In the genomic region with DNA sequence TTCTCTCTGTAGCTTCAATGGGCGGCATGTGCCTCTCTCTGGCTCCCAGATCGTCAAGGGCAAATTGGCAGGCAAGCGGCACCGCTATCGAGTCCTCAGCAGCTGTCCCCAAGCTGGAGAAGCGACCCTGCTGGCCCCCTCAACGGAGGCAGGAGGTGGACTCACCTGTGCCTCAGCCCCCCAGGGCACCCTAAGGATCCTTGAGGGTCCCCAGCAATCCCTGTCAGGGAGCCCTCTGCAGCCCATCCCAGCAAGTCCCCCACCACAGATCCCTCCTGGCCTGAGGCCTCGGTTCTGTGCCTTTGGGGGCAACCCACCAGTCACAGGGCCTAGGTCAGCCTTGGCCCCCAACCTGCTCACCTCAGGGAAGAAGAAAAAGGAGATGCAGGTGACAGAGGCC, we compare ENCODE assay signal across 14 cellular contexts. TPM values are rescaled to one million over a fixed set of nuclear protein-coding genes. Genes with fewer than 3 reads are reported as not detected.
DNase-seq lines count a peak whose midpoint lies in the region; ATAC-seq, FAIRE-seq and TF ChIP-seq lines count a peak whose summit lies in the region.
"Had no signal": no experiment of that assay in that cellular context is flagged by ENCODE, and none has a peak within 500 bp of the region (broad histone marks: within the 10 kb centered on the region; RNA-seq: fewer than 3 reads in every experiment).

No MANE protein-coding gene starts in this region.

- no peak for FAIRE-seq in HepG2 (lab: Jason Lieb, UNC)

- no peak overlapping the region for H3K9ac ChIP-seq in HepG2 (ENCODE audit: insufficient read depth, low read depth, low read length)

- H3K4me1 ChIP-seq in HepG2 (ENCODE audit: insufficient read depth, low read length) (peaks cover 23% of the 10 kb centered on the region), right lobe of liver (peaks cover 0 to 13% (median 6%) of the 10 kb centered on the region in 4 donors), RWPE2 (ENCODE audit: insufficient read depth, poor library complexity, severe bottlenecking) (peaks cover 5% of the 10 kb centered on the region)

- H3K4me3 ChIP-seq in HepG2 (replicated peaks in 1 of 3; ENCODE audit: insufficient read depth in 1 of 3, low read depth in 2 of 3, low read length in 3 of 3) (no peak overlapping the region), right lobe of liver (no peak overlapping the region), RWPE2 (ENCODE audit: severe bottlenecking) (no peak overlapping the region)
- H3K4me3 ChIP-seq: prostate gland, uterus had no signal

- BruUV-seq in HepG2 (replicated peaks; lab: Mats Ljungman, UMichigan) = no TSS peak

- 96% methylated on average over 6 of the region's 8 CpGs for WGBS in HepG2 (ENCODE audit: low lambda C conversion rate)
- whole genome bisulfite sequencing in right lobe of liver (ENCODE audit: insufficient coverage, low coverage, low lambda C conversion rate, missing lambda C conversion rate) = 80% methylated on average over 2 of the region's 8 CpGs

- POLR2A ChIA-PET in HepG2 (lab: Yijun Ruan, JAX) = no interaction called here

- ATAC-seq in HepG2 = no peak
- ATAC-seq in right lobe of liver = no peak
- ATAC-seq in RWPE2 (ENCODE audit: low read depth) = no peak
- no peak for ATAC-seq in GM21381 (IDR thresholded peaks at IDR 0.05; ENCODE audit: unreplicated experiment)
- ATAC-seq in GM18909 (IDR thresholded peaks at IDR 0.05; ENCODE audit: poor library complexity, unreplicated experiment) = no peak

- H3K27ac ChIP-seq in HepG2 (ENCODE audit: extremely low read length, insufficient read depth, low read length) (no peak overlapping the region), right lobe of liver (no peak overlapping the region), RWPE2 (ENCODE audit: poor library complexity, severe bottlenecking) (peak overlapping the region; percentile 98), epithelial cell of prostate (peak overlapping the region; percentile 100)
- H3K27ac ChIP-seq: prostate gland, uterus had no signal

- peaks cover 5 to 7% of the 10 kb centered on the region in 2 experiments; a peak in 3 of 5 replicates for H3K36me3 ChIP-seq in HepG2 (replicated peaks in 1 of 2; ENCODE audit: control insufficient read depth in 1 of 2, insufficient read depth in 2 of 2, low read length in 2 of 2)
- H3K36me3 ChIP-seq in right lobe of liver = peaks cover 0 to 5% (median 0%) of the 10 kb centered on the region in 4 donors
- H3K36me3 ChIP-seq in RWPE2 (ENCODE audit: low read depth) = peaks cover 25% of the 10 kb centered on the region
- H3K36me3 ChIP-seq: prostate gland, uterus had no signal

- TF ChIP-seq EP300 in HepG2 (IDR thresholded peaks at IDR 0.05; ENCODE audit: low read depth in 2 of 2, low read length in 2 of 2) (no peak), HepG2 (CRISPR knock-in tag; IDR thresholded peaks at IDR 0.05; ENCODE audit: borderline replicate concordance) (no peak)

- no peaks in the 10 kb centered on the region for H4K20me1 ChIP-seq in HepG2 (ENCODE audit: insufficient read depth, low read length)

- no peak for TF ChIP-seq RAD21 in HepG2 (CRISPR knock-in tag; IDR thresholded peaks at IDR 0.05)

- H3K27me3 ChIP-seq in HepG2 (ENCODE audit: control insufficient read depth in 1 of 2, insufficient read depth in 2 of 2, low read length in 2 of 2) = no peaks in the 10 kb centered on the region; a peak in 1 of 5 replicates
- H3K27me3 ChIP-seq in right lobe of liver = no peaks in the 10 kb centered on the region
- no peaks in the 10 kb centered on the region for H3K27me3 ChIP-seq in RWPE2 (ENCODE audit: insufficient read depth, poor library complexity, severe bottlenecking)

- intact Hi-C loops in HepG2 (cut with micrococcal nuclease; ENCODE audit: unreplicated experiment) (no loop called here), right lobe of liver (cut with DNase I) (no loop called here)

- in situ Hi-C loops in HepG2 (cut with HindIII; ENCODE audit: extremely low pct_ligation_motif_present, low pct_unique_long_range_greater_than_20kb) = no loop called here

- no peak overlapping the region for H2AFZ ChIP-seq in HepG2 (ENCODE audit: low read length)

- DNase-seq in HepG2 (ENCODE audit: low spot score) (no peak), right lobe of liver (no peak), RWPE2 (ENCODE audit: low spot score) (no peak), epithelial cell of prostate (ENCODE audit: low read depth, low spot score) (no peak), iPS-NIHi11 (ENCODE audit: low spot score) (no peak)
- DNase-seq in activated CD8-positive, alpha-beta memory T cell treated with anti-CD3 and anti-CD28 coated beads, Interleukin-2, amount 50 U/mL, for 4 hours = no peak
- DNase-seq: AML-193; NCI-H1694; NCI-H526; stimulated activated CD4-positive, alpha-beta T cell treated with anti-CD3 and anti-CD28 coated beads, Interleukin-1b, Interleukin-23, amount 100 ng/mL, for 48 hours; uterus had no signal

- CTCF ChIA-PET in HepG2 (lab: Yijun Ruan, JAX; ENCODE audit: low intra/inter-chr PET ratio, low total read pairs) = no interaction called here

- peaks cover 23% of the 10 kb centered on the region for H3K79me2 ChIP-seq in HepG2 (ENCODE audit: insufficient read depth, low read length)

- TF ChIP-seq CTCF in HepG2 (CRISPR knock-in tag; IDR thresholded peaks at IDR 0.05) (no peak), right lobe of liver (IDR thresholded peaks at IDR 0.05) (no peak), RWPE2 (IDR thresholded peaks at IDR 0.05; ENCODE audit: poor library complexity, severe bottlenecking) (no peak)

- H3K9me3 ChIP-seq in HepG2 (ENCODE audit: low read length) = no peaks in the 10 kb centered on the region
- H3K9me3 ChIP-seq in right lobe of liver = no peaks in the 10 kb centered on the region
- H3K9me3 ChIP-seq in RWPE2 (ENCODE audit: severe bottlenecking) = no peaks in the 10 kb centered on the region
- H3K9me3 ChIP-seq: prostate gland, uterus had no signal

- H3K4me2 ChIP-seq in HepG2 (ENCODE audit: low read depth, low read length) = no peak overlapping the region; the same call in 1 of the 2 replicates

- TF ChIP-seq POLR2A in HepG2 (IDR thresholded peaks at IDR 0.05; ENCODE audit: insufficient read depth in 1 of 2, low read depth in 2 of 2, low read length in 2 of 2) (no peak), right lobe of liver (IDR thresholded peaks at IDR 0.05) (no peak)

RNA-seq across cellular contexts. Expression of a gene that starts 1.7 kb away (rescaled TPM):
- total RNA-seq in HepG2 (2016; rRNA removed; fragmentation: Illumina TruSeq; extraction: Trizol) (20.8 and 23.3 TPM in 2 replicates), right lobe of liver (1 to 10 TPM; 1.3 to 4.5 (median 3.2) TPM)
- total RNA-seq in HepG2 (2016; cell fraction: cytosol; rRNA removed; fragmentation: Illumina TruSeq; extraction: Trizol; ENCODE audit: low read depth) = 2.6 TPM in 2 replicates
- total RNA-seq in HepG2 (2016; cell fraction: insoluble cytoplasmic fraction; rRNA removed; fragmentation: Illumina TruSeq; extraction: Trizol) = 19.8 and 20.1 TPM in 2 replicates
- 7.7 and 8.2 TPM in 2 replicates for total RNA-seq in HepG2 (2016; cell fraction: membrane; rRNA removed; fragmentation: Illumina TruSeq; extraction: Trizol)
- total RNA-seq in HepG2 (2016; cell fraction: nucleus; rRNA removed; fragmentation: Illumina TruSeq; extraction: Trizol) = 9.2 and 11.6 TPM in 2 replicates
- 3.5 and 4.3 TPM in 2 replicates for polyA plus RNA-seq in HepG2 (2011; rRNA removed)
- 2.5 and 3.4 TPM in 2 replicates for polyA plus RNA-seq in HepG2 (2011; cell fraction: cytosol; rRNA removed)
- polyA plus RNA-seq in HepG2 (2011; cell fraction: nucleus; rRNA removed) = 2.3 and 2.6 TPM in 2 replicates
- polyA plus RNA-seq in HepG2 (2012) = 3.3 and 3.7 TPM in 2 replicates
- 1.6 and 1.7 TPM in 2 replicates for polyA plus RNA-seq in HepG2 (2016; cell fraction: cytosol; fragmentation: Illumina TruSeq; extraction: Trizol; ENCODE audit: low read depth)
- 21.9 and 22.7 TPM in 2 replicates for polyA plus RNA-seq in HepG2 (2016; cell fraction: insoluble cytoplasmic fraction; fragmentation: Illumina TruSeq; extraction: Trizol; ENCODE audit: low read depth)
- 5.1 and 5.5 TPM in 2 replicates for polyA plus RNA-seq in HepG2 (2016; cell fraction: membrane; fragmentation: Illumina TruSeq; extraction: Trizol; ENCODE audit: low read depth)
- 16.0 and 16.6 TPM in 2 replicates for polyA plus RNA-seq in HepG2 (2016; cell fraction: nucleus; fragmentation: Illumina TruSeq; extraction: Trizol; ENCODE audit: insufficient read depth, low read depth)
- polyA minus RNA-seq in HepG2 (2011; rRNA and poly(A)+ RNA removed; ENCODE audit: low replicate concordance) = 4.8 and 9.0 TPM in 2 replicates
- polyA minus RNA-seq in HepG2 (2011; cell fraction: cytosol; rRNA and poly(A)+ RNA removed) = 4.7 and 6.7 TPM in 2 replicates
- polyA minus RNA-seq in HepG2 (2011; cell fraction: nucleus; rRNA and poly(A)+ RNA removed) = 1.7 and 1.9 TPM in 2 replicates

RNA-seq across cellular contexts. Expression of a gene that starts 3.3 kb away (rescaled TPM):
- total RNA-seq in HepG2 (2016; rRNA removed; fragmentation: Illumina TruSeq; extraction: Trizol) (1.3 and 1.6 TPM in 2 replicates), right lobe of liver (10 to 100 TPM in 4 of 6 experiments, 1 to 10 TPM in 2; 6.9 to 22.9 (median 14.6) TPM)
- 1.1 TPM in 2 replicates for total RNA-seq in HepG2 (2016; cell fraction: cytosol; rRNA removed; fragmentation: Illumina TruSeq; extraction: Trizol; ENCODE audit: low read depth)
- 1.5 and 1.9 TPM in 2 replicates for total RNA-seq in HepG2 (2016; cell fraction: insoluble cytoplasmic fraction; rRNA removed; fragmentation: Illumina TruSeq; extraction: Trizol)
- 2.2 and 2.4 TPM in 2 replicates for total RNA-seq in HepG2 (2016; cell fraction: membrane; rRNA removed; fragmentation: Illumina TruSeq; extraction: Trizol)
- 3.1 and 3.3 TPM in 2 replicates for total RNA-seq in HepG2 (2016; cell fraction: nucleus; rRNA removed; fragmentation: Illumina TruSeq; extraction: Trizol)
- 6.6 and 8.8 TPM in 2 replicates for polyA plus RNA-seq in HepG2 (2011; rRNA removed)
- 3.8 and 5.5 TPM in 2 replicates for polyA plus RNA-seq in HepG2 (2011; cell fraction: cytosol; rRNA removed)
- polyA plus RNA-seq in HepG2 (2011; cell fraction: nucleus; rRNA removed) = 38.9 and 47.2 TPM in 2 replicates
- polyA plus RNA-seq in HepG2 (2012) = 18.0 and 19.6 TPM in 2 replicates
- 0.78 and 1.1 TPM in 2 replicates for polyA plus RNA-seq in HepG2 (2016; cell fraction: cytosol; fragmentation: Illumina TruSeq; extraction: Trizol; ENCODE audit: low read depth)
- 3.8 and 3.9 TPM in 2 replicates for polyA plus RNA-seq in HepG2 (2016; cell fraction: insoluble cytoplasmic fraction; fragmentation: Illumina TruSeq; extraction: Trizol; ENCODE audit: low read depth)
- 1.6 and 1.9 TPM in 2 replicates for polyA plus RNA-seq in HepG2 (2016; cell fraction: membrane; fragmentation: Illumina TruSeq; extraction: Trizol; ENCODE audit: low read depth)
- 8.3 and 10.5 TPM in 2 replicates for polyA plus RNA-seq in HepG2 (2016; cell fraction: nucleus; fragmentation: Illumina TruSeq; extraction: Trizol; ENCODE audit: insufficient read depth, low read depth)
- polyA minus RNA-seq in HepG2 (2011; rRNA and poly(A)+ RNA removed; ENCODE audit: low replicate concordance) = 6.9 and 17.3 TPM in 2 replicates
- polyA minus RNA-seq in HepG2 (2011; cell fraction: cytosol; rRNA and poly(A)+ RNA removed) = 13.4 and 14.9 TPM in 2 replicates
- 8.0 and 9.2 TPM in 2 replicates for polyA minus RNA-seq in HepG2 (2011; cell fraction: nucleus; rRNA and poly(A)+ RNA removed)

RNA-seq across cellular contexts. Expression of a gene that starts 15.6 kb away (rescaled TPM):
- total RNA-seq in HepG2 (2016; rRNA removed; fragmentation: Illumina TruSeq; extraction: Trizol) = 39.3 and 40.0 TPM in 2 replicates
- total RNA-seq in HepG2 (2016; cell fraction: cytosol; rRNA removed; fragmentation: Illumina TruSeq; extraction: Trizol; ENCODE audit: low read depth) = 45.6 and 63.1 TPM in 2 replicates
- 33.8 and 46.8 TPM in 2 replicates for total RNA-seq in HepG2 (2016; cell fraction: insoluble cytoplasmic fraction; rRNA removed; fragmentation: Illumina TruSeq; extraction: Trizol)
- 47.2 and 50.6 TPM in 2 replicates for total RNA-seq in HepG2 (2016; cell fraction: membrane; rRNA removed; fragmentation: Illumina TruSeq; extraction: Trizol)
- 15.5 and 16.4 TPM in 2 replicates for total RNA-seq in HepG2 (2016; cell fraction: nucleus; rRNA removed; fragmentation: Illumina TruSeq; extraction: Trizol)
- 66.4 and 76.6 TPM in 2 replicates for polyA plus RNA-seq in HepG2 (2011; rRNA removed)
- polyA plus RNA-seq in HepG2 (2011; cell fraction: cytosol; rRNA removed) = 48.2 and 78.5 TPM in 2 replicates
- polyA plus RNA-seq in HepG2 (2011; cell fraction: nucleus; rRNA removed) = 84.4 and 86.6 TPM in 2 replicates
- 38.8 and 40.5 TPM in 2 replicates for polyA plus RNA-seq in HepG2 (2012)
- 57.8 and 73.2 TPM in 2 replicates for polyA plus RNA-seq in HepG2 (2016; cell fraction: cytosol; fragmentation: Illumina TruSeq; extraction: Trizol; ENCODE audit: low read depth)
- polyA plus RNA-seq in HepG2 (2016; cell fraction: insoluble cytoplasmic fraction; fragmentation: Illumina TruSeq; extraction: Trizol; ENCODE audit: low read depth) = 53.9 and 54.0 TPM in 2 replicates
- polyA plus RNA-seq in HepG2 (2016; cell fraction: membrane; fragmentation: Illumina TruSeq; extraction: Trizol; ENCODE audit: low read depth) = 53.9 and 61.0 TPM in 2 replicates
- polyA plus RNA-seq in HepG2 (2016; cell fraction: nucleus; fragmentation: Illumina TruSeq; extraction: Trizol; ENCODE audit: insufficient read depth, low read depth) = 40.4 and 44.1 TPM in 2 replicates
- polyA minus RNA-seq in HepG2 (2011; rRNA and poly(A)+ RNA removed; ENCODE audit: low replicate concordance) = 68.2 and 77.1 TPM in 2 replicates
- 28.0 and 42.8 TPM in 2 replicates for polyA minus RNA-seq in HepG2 (2011; cell fraction: cytosol; rRNA and poly(A)+ RNA removed)
- polyA minus RNA-seq in HepG2 (2011; cell fraction: nucleus; rRNA and poly(A)+ RNA removed) = 23.7 and 24.2 TPM in 2 replicates
- 10 to 100 TPM; 19.2 to 29.4 (median 22.6) TPM for total RNA-seq in right lobe of liver

RNA-seq across cellular contexts. Expression of a gene that starts 37.7 kb away (rescaled TPM):
- total RNA-seq in HepG2 (2016; rRNA removed; fragmentation: Illumina TruSeq; extraction: Trizol) (20.5 and 25.4 TPM in 2 replicates), right lobe of liver (10 to 100 TPM in 5 of 6 experiments, 1 to 10 TPM in 1; 9.8 to 13.7 (median 11.3) TPM)
- total RNA-seq in HepG2 (2016; cell fraction: cytosol; rRNA removed; fragmentation: Illumina TruSeq; extraction: Trizol; ENCODE audit: low read depth) = 4.8 and 6.0 TPM in 2 replicates
- total RNA-seq in HepG2 (2016; cell fraction: insoluble cytoplasmic fraction; rRNA removed; fragmentation: Illumina TruSeq; extraction: Trizol) = 17.4 and 24.0 TPM in 2 replicates
- total RNA-seq in HepG2 (2016; cell fraction: membrane; rRNA removed; fragmentation: Illumina TruSeq; extraction: Trizol) = 10.7 and 11.8 TPM in 2 replicates
- 18.4 and 26.1 TPM in 2 replicates for total RNA-seq in HepG2 (2016; cell fraction: nucleus; rRNA removed; fragmentation: Illumina TruSeq; extraction: Trizol)
- polyA plus RNA-seq in HepG2 (2011; rRNA removed) = 49.2 and 63.4 TPM in 2 replicates
- polyA plus RNA-seq in HepG2 (2011; cell fraction: cytosol; rRNA removed) = 18.2 and 21.9 TPM in 2 replicates
- 186 and 287 TPM in 2 replicates for polyA plus RNA-seq in HepG2 (2011; cell fraction: nucleus; rRNA removed)
- 34.7 and 38.8 TPM in 2 replicates for polyA plus RNA-seq in HepG2 (2012)
- polyA plus RNA-seq in HepG2 (2016; cell fraction: cytosol; fragmentation: Illumina TruSeq; extraction: Trizol; ENCODE audit: low read depth) = 6.0 and 6.6 TPM in 2 replicates
- polyA plus RNA-seq in HepG2 (2016; cell fraction: insoluble cytoplasmic fraction; fragmentation: Illumina TruSeq; extraction: Trizol; ENCODE audit: low read depth) = 21.0 and 26.5 TPM in 2 replicates
- polyA plus RNA-seq in HepG2 (2016; cell fraction: membrane; fragmentation: Illumina TruSeq; extraction: Trizol; ENCODE audit: low read depth) = 12.1 and 13.4 TPM in 2 replicates
- polyA plus RNA-seq in HepG2 (2016; cell fraction: nucleus; fragmentation: Illumina TruSeq; extraction: Trizol; ENCODE audit: insufficient read depth, low read depth) = 89.8 and 93.0 TPM in 2 replicates
- polyA minus RNA-seq in HepG2 (2011; rRNA and poly(A)+ RNA removed; ENCODE audit: low replicate concordance) = 22.0 and 75.7 TPM in 2 replicates
- polyA minus RNA-seq in HepG2 (2011; cell fraction: cytosol; rRNA and poly(A)+ RNA removed) = 19.7 and 20.4 TPM in 2 replicates
- 28.0 and 29.0 TPM in 2 replicates for polyA minus RNA-seq in HepG2 (2011; cell fraction: nucleus; rRNA and poly(A)+ RNA removed)

RNA-seq across cellular contexts. Expression of a gene that starts 59.7 kb away (rescaled TPM):
- total RNA-seq in HepG2 (2016; rRNA removed; fragmentation: Illumina TruSeq; extraction: Trizol) = 0.21 and 6.0 TPM in 2 replicates
- total RNA-seq in HepG2 (2016; cell fraction: cytosol; rRNA removed; fragmentation: Illumina TruSeq; extraction: Trizol; ENCODE audit: low read depth) = 0.79 and 0.91 TPM in 2 replicates
- 0.37 and 5.7 TPM in 2 replicates for total RNA-seq in HepG2 (2016; cell fraction: insoluble cytoplasmic fraction; rRNA removed; fragmentation: Illumina TruSeq; extraction: Trizol)
- total RNA-seq in HepG2 (2016; cell fraction: membrane; rRNA removed; fragmentation: Illumina TruSeq; extraction: Trizol) = 0.93 and 1.2 TPM in 2 replicates
- total RNA-seq in HepG2 (2016; cell fraction: nucleus; rRNA removed; fragmentation: Illumina TruSeq; extraction: Trizol) = 17.8 and 18.2 TPM in 2 replicates
- 2.8 TPM in 2 replicates for polyA plus RNA-seq in HepG2 (2011; rRNA removed)
- polyA plus RNA-seq in HepG2 (2011; cell fraction: cytosol; rRNA removed) = 0.67 and 0.69 TPM in 2 replicates
- 23.1 and 35.9 TPM in 2 replicates for polyA plus RNA-seq in HepG2 (2011; cell fraction: nucleus; rRNA removed)
- polyA plus RNA-seq in HepG2 (2012) = 0.51 and 1.1 TPM in 2 replicates
- not detected in 2 replicates for polyA plus RNA-seq in HepG2 (2016; cell fraction: cytosol; fragmentation: Illumina TruSeq; extraction: Trizol; ENCODE audit: low read depth)
- polyA plus RNA-seq in HepG2 (2016; cell fraction: insoluble cytoplasmic fraction; fragmentation: Illumina TruSeq; extraction: Trizol; ENCODE audit: low read depth) = 0.35 and 0.74 TPM in 2 replicates
- 0.17 and 0.41 TPM in 2 replicates for polyA plus RNA-seq in HepG2 (2016; cell fraction: membrane; fragmentation: Illumina TruSeq; extraction: Trizol; ENCODE audit: low read depth)
- polyA plus RNA-seq in HepG2 (2016; cell fraction: nucleus; fragmentation: Illumina TruSeq; extraction: Trizol; ENCODE audit: insufficient read depth, low read depth) = 17.9 and 36.0 TPM in 2 replicates
- polyA minus RNA-seq in HepG2 (2011; rRNA and poly(A)+ RNA removed; ENCODE audit: low replicate concordance) = 16.2 and 24.3 TPM in 2 replicates
- 1.5 and 2.2 TPM in 2 replicates for polyA minus RNA-seq in HepG2 (2011; cell fraction: cytosol; rRNA and poly(A)+ RNA removed)
- 32.3 and 48.2 TPM in 2 replicates for polyA minus RNA-seq in HepG2 (2011; cell fraction: nucleus; rRNA and poly(A)+ RNA removed)
- 1 to 10 TPM in 1 of 6 experiments, under 1 TPM in 5; 0.19 to 1.2 (median 0.44) TPM for total RNA-seq in right lobe of liver

Comparison
In these comparisons a context has a peak if more than half of its experiments do, and no peak if none do; other contexts are left out.
1. H3K27ac ChIP-seq: peak in RWPE2 (single experiment) and epithelial cell of prostate (single experiment); none in HepG2 (single experiment) and right lobe of liver (0 of 3).